31 cellular contexts compared by ENCODE assay signal in genomic region chr3:142282503-142282902, GRCh38.
"Had no signal": no experiment of that assay in that cellular context is flagged by ENCODE, and none has a peak within 500 bp of the region (broad histone marks: within the 10 kb centered on the region; RNA-seq: fewer than 3 reads in every experiment).

No MANE protein-coding gene starts in this region.

- H3K27me3 Mint-ChIP-seq: activated CD4-positive, alpha-beta T cell treated with anti-CD3 and anti-CD28 coated beads, Interleukin-2, amount 10 ng/mL, durations not matched to agents 7 days and 5 days; activated naive CD4-positive, alpha-beta T cell treated with anti-CD3 and anti-CD28 coated beads, Interleukin-2, amount 50 U/mL, for 24 hours; activated naive CD8-positive, alpha-beta T cell treated with anti-CD3 and anti-CD28 coated beads for 36 hours; activated naive CD8-positive, alpha-beta T cell treated with anti-CD3 and anti-CD28 coated beads, Interleukin-2, amount 50 U/mL, for 24 hours; activated T-helper 17 cell treated with anti-CD3 and anti-CD28 coated beads, Interleukin-2, amount 50 U/mL, for 72 hours; central memory CD8-positive, alpha-beta T cell; dendritic cell treated with granulocyte-macrophage colony-stimulating factor and Interleukin-4, amounts not matched to agents 40 ng/mL and 50 ng/mL, for 4 days; T-cell had no signal

- FAIRE-seq: astrocyte, bronchial epithelial cell, frontal cortex had no signal

- H3K4me3 ChIP-seq: adrenal gland, coronary artery, dorsolateral prefrontal cortex had no signal

- H3K9me3 Mint-ChIP-seq: activated naive CD4-positive, alpha-beta T cell treated with anti-CD3 and anti-CD28 coated beads, Interleukin-2, amount 50 U/mL, for 24 hours; activated T-cell treated with anti-CD3 and anti-CD28 coated beads, Interleukin-2, amount 50 U/mL, for 4 hours; activated T-helper 17 cell treated with anti-CD3 and anti-CD28 coated beads, Interleukin-2, amount 50 U/mL, for 72 hours; central memory CD8-positive, alpha-beta T cell; dendritic cell treated with granulocyte-macrophage colony-stimulating factor and Interleukin-4, amounts not matched to agents 40 ng/mL and 50 ng/mL, for 4 days had no signal

- DNase-seq: activated CD4-positive, alpha-beta T cell treated with anti-CD3 and anti-CD28 coated beads for 1 hour; activated CD4-positive, alpha-beta T cell treated with anti-CD3 and anti-CD28 coated beads for 4 hours; activated CD4-positive, alpha-beta T cell treated with anti-CD3 and anti-CD28 coated beads, Interleukin-2, amount 10 ng/mL, durations not matched to agents 7 days and 5 days; activated CD4-positive, alpha-beta T cell treated with anti-CD3 and anti-CD28 coated beads, Interleukin-2, amount 50 U/mL, for 4 hours; activated CD8-positive, alpha-beta T cell treated with anti-CD3 and anti-CD28 coated beads, Interleukin-2, amount 10 ng/mL, durations not matched to agents 7 days and 5 days; activated effector memory CD4-positive, alpha-beta T cell treated with Interleukin-2 at 50 U/mL for 16 hours; activated naive CD4-positive, alpha-beta T cell treated with anti-CD3 and anti-CD28 coated beads for 36 hours; activated naive CD8-positive, alpha-beta T cell treated with anti-CD3 and anti-CD28 coated beads for 36 hours; activated naive CD8-positive, alpha-beta T cell treated with anti-CD3 and anti-CD28 coated beads, Interleukin-2, amount 50 U/mL, for 24 hours; activated T-cell treated with anti-CD3 and anti-CD28 coated beads, Interleukin-2, amount 50 U/mL, for 4 hours; adrenal gland; anterior cingulate cortex; brain microvascular endothelial cell; dorsolateral prefrontal cortex; effector memory CD4-positive, alpha-beta T cell; endodermal cell; foreskin fibroblast; head of caudate nucleus; SW 1271; T-cell had no signal

- H3K27me3 ChIP-seq: adrenal gland, brain microvascular endothelial cell, dorsolateral prefrontal cortex had no signal

- H3K36me3 Mint-ChIP-seq: activated naive CD4-positive, alpha-beta T cell treated with anti-CD3 and anti-CD28 coated beads, Interleukin-2, amount 50 U/mL, for 24 hours; T-cell had no signal

- H3K27ac ChIP-seq: adrenal gland, brain microvascular endothelial cell, coronary artery, dorsolateral prefrontal cortex had no signal

- H3K9me3 ChIP-seq: adrenal gland had no signal

- H3K36me3 ChIP-seq: adrenal gland, brain microvascular endothelial cell had no signal

- H3K27ac Mint-ChIP-seq: activated CD4-positive, alpha-beta T cell treated with anti-CD3 and anti-CD28 coated beads, Interleukin-2, amount 10 ng/mL, durations not matched to agents 7 days and 5 days; activated CD8-positive, alpha-beta T cell treated with anti-CD3 and anti-CD28 coated beads, Interleukin-2, amount 10 ng/mL, durations not matched to agents 7 days and 5 days; activated naive CD4-positive, alpha-beta T cell treated with anti-CD3 and anti-CD28 coated beads for 36 hours; activated naive CD4-positive, alpha-beta T cell treated with anti-CD3 and anti-CD28 coated beads, Interleukin-2, amount 50 U/mL, for 24 hours; activated naive CD8-positive, alpha-beta T cell treated with anti-CD3 and anti-CD28 coated beads for 36 hours; activated naive CD8-positive, alpha-beta T cell treated with anti-CD3 and anti-CD28 coated beads, Interleukin-2, amount 50 U/mL, for 24 hours; activated T-helper 17 cell treated with anti-CD3 and anti-CD28 coated beads, Interleukin-2, amount 50 U/mL, for 72 hours; dendritic cell treated with granulocyte-macrophage colony-stimulating factor and Interleukin-4, amounts not matched to agents 40 ng/mL and 50 ng/mL, for 4 days; endodermal cell; T-cell; T-helper 1 cell treated with Interleukin-12 subunit alpha and Interleukin-12 subunit beta and Interleukin-4 antibody, amounts not matched to agents 30 μg/mL and 1 μg/mL, for 36 hours; WTC11 had no signal

- ATAC-seq: activated CD8-positive, alpha-beta T cell treated with anti-CD3 and anti-CD28 coated beads, Interleukin-2, amount 10 ng/mL, durations not matched to agents 7 days and 5 days; activated naive CD8-positive, alpha-beta T cell treated with anti-CD3 and anti-CD28 coated beads, Interleukin-2, amount 50 U/mL, for 24 hours; activated T-cell treated with anti-CD3 and anti-CD28 coated beads, Interleukin-2, amount 50 U/mL, for 4 hours; activated T-helper 17 cell treated with anti-CD3 and anti-CD28 coated beads, Interleukin-2, amount 50 U/mL, for 72 hours; esophagus mucosa; T-cell; WTC11 had no signal

- H3K4me1 Mint-ChIP-seq: activated naive CD4-positive, alpha-beta T cell treated with anti-CD3 and anti-CD28 coated beads, Interleukin-2, amount 50 U/mL, for 24 hours; activated naive CD8-positive, alpha-beta T cell treated with anti-CD3 and anti-CD28 coated beads for 36 hours; endodermal cell; WTC11 had no signal

- H3K4me3 Mint-ChIP-seq: activated CD4-positive, alpha-beta T cell treated with anti-CD3 and anti-CD28 coated beads, Interleukin-2, amount 10 ng/mL, durations not matched to agents 7 days and 5 days; activated CD8-positive, alpha-beta T cell treated with anti-CD3 and anti-CD28 coated beads, Interleukin-2, amount 10 ng/mL, durations not matched to agents 7 days and 5 days; activated naive CD4-positive, alpha-beta T cell treated with anti-CD3 and anti-CD28 coated beads for 36 hours; activated naive CD4-positive, alpha-beta T cell treated with anti-CD3 and anti-CD28 coated beads, Interleukin-2, amount 50 U/mL, for 24 hours; activated naive CD8-positive, alpha-beta T cell treated with anti-CD3 and anti-CD28 coated beads for 36 hours; activated naive CD8-positive, alpha-beta T cell treated with anti-CD3 and anti-CD28 coated beads, Interleukin-2, amount 50 U/mL, for 24 hours; activated T-cell treated with anti-CD3 and anti-CD28 coated beads, Interleukin-2, amount 50 U/mL, for 4 hours; activated T-helper 17 cell treated with anti-CD3 and anti-CD28 coated beads, Interleukin-2, amount 50 U/mL, for 72 hours; central memory CD8-positive, alpha-beta T cell; dendritic cell treated with granulocyte-macrophage colony-stimulating factor and Interleukin-4, amounts not matched to agents 40 ng/mL and 50 ng/mL, for 4 days; endodermal cell; T-cell; T-helper 1 cell treated with Interleukin-12 subunit alpha and Interleukin-12 subunit beta and Interleukin-4 antibody, amounts not matched to agents 30 μg/mL and 1 μg/mL, for 36 hours; WTC11 had no signal
